ENCODE assay signal across 12 cellular contexts in the genomic region with DNA sequence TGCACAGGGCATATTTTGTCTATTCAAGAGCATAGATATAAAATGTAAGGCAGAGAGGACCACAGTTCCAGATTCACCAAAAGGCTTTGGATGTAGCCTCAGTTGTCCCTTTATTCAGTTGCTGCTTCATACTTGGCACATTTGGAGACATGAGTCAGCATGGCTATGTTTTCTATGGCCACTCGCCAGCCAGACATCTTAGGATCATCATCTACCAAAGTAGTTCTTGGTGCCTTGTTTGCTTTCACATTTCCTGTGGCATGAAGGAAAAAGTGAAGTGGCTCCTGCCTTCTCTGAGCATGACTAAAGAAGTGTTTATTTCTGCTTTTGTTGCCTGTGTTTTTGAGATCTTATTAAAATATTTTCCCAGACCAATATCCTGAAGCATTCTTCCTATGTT. TPM values are rescaled to one million over a fixed set of nuclear protein-coding genes. Genes with fewer than 3 reads are reported as not detected.
A peak's percentile ranks its signal among the peaks of the same experiment; 100 is the strongest.
DNase-seq lines count a peak whose midpoint lies in the region; ATAC-seq and TF ChIP-seq lines count a peak whose summit lies in the region.
"Had no signal": no experiment of that assay in that cellular context is flagged by ENCODE, and none has a peak within 500 bp of the region (broad histone marks: within the 10 kb centered on the region; RNA-seq: fewer than 3 reads in every experiment).

No MANE protein-coding gene starts in this region.

- no peak for TF ChIP-seq CTCF in AG09319 (IDR thresholded peaks at IDR 0.05; ENCODE audit: low read depth, low read length)
- no peak for TF ChIP-seq CTCF in MCF 10A (IDR thresholded peaks at IDR 0.05; ENCODE audit: unreplicated experiment)
- TF ChIP-seq CTCF in spleen (IDR thresholded peaks at IDR 0.05 in 8 of 11, conservative IDR thresholded peaks at IDR 0.05 in 3 of 11) = no peak
- TF ChIP-seq CTCF in upper lobe of right lung (IDR thresholded peaks at IDR 0.05) = no peak

- BruUV-seq in MCF 10A (replicated peaks; lab: Mats Ljungman, UMichigan) = no TSS peak

- H3K4me1 Mint-ChIP-seq in MCF 10A (ENCODE audit: insufficient read depth, unreplicated experiment) = peaks cover 7% of the 10 kb centered on the region

- H3K36me3 ChIP-seq in MG63 = no peaks in the 10 kb centered on the region
- H3K36me3 ChIP-seq in spleen = no peaks in the 10 kb centered on the region
- no peaks in the 10 kb centered on the region for H3K36me3 ChIP-seq in upper lobe of right lung
- H3K36me3 ChIP-seq: tibial nerve had no signal

- TF ChIP-seq POLR2A in spleen (IDR thresholded peaks at IDR 0.05) = no peak

- intact Hi-C loops in MCF 10A (cut with micrococcal nuclease) = no loop called here
- intact Hi-C loops in spleen (cut with DNase I; ENCODE audit: low total_unique reads) = no loop called here
- intact Hi-C loops in upper lobe of right lung (cut with DNase I) = no loop called here

- no peak overlapping the region for H3K4me3 ChIP-seq in MG63
- no peak overlapping the region for H3K4me3 ChIP-seq in spleen
- no peak overlapping the region for H3K4me3 ChIP-seq in upper lobe of right lung
- H3K4me3 ChIP-seq: tibial nerve had no signal

- CTCF ChIA-PET in MCF 10A (lab: Yijun Ruan, JAX) = no interaction called here

- H3K27ac ChIP-seq in spleen = no peak overlapping the region
- H3K27ac ChIP-seq in upper lobe of right lung = no peak overlapping the region
- H3K27ac ChIP-seq: HL-60, tibial nerve had no signal

- peak; percentile 31 for DNase-seq in AG09319 (ENCODE audit: extremely low read depth, low read depth)
- DNase-seq in MG63 = peak; percentile 66
- peak; percentile 92 for DNase-seq in MCF 10A (ENCODE audit: unreplicated experiment)
- DNase-seq in kidney tubule cell (ENCODE audit: low spot score) = peak; percentile 86
- DNase-seq in spleen = no peak
- DNase-seq in activated gamma-delta T cell (lab: John Stamatoyannopoulos, UW) = no peak
- DNase-seq in upper lobe of right lung = no peak
- DNase-seq: activated T-cell treated with anti-CD3 and anti-CD28 coated beads, Interleukin-2, amount 50 U/mL, for 72 hours; effector CD4-positive, alpha-beta T cell had no signal

- no peak overlapping the region for H3K27ac Mint-ChIP-seq in MCF 10A (ENCODE audit: low read depth, unreplicated experiment)
- H3K27ac Mint-ChIP-seq: activated T-cell treated with anti-CD3 and anti-CD28 coated beads, Interleukin-2, amount 50 U/mL, for 72 hours had no signal

- POLR2A ChIA-PET in MCF 10A (lab: Yijun Ruan, JAX) = no interaction called here

- no peak overlapping the region for H3K4me3 Mint-ChIP-seq in MCF 10A (ENCODE audit: unreplicated experiment)
- H3K4me3 Mint-ChIP-seq: activated T-cell treated with anti-CD3 and anti-CD28 coated beads, Interleukin-2, amount 50 U/mL, for 72 hours had no signal

- no peaks in the 10 kb centered on the region for H3K36me3 Mint-ChIP-seq in MCF 10A (ENCODE audit: insufficient read depth, unreplicated experiment)

- peaks cover 13% of the 10 kb centered on the region for H3K9me3 Mint-ChIP-seq in MCF 10A (ENCODE audit: unreplicated experiment)

- H3K9me3 ChIP-seq in MG63 (0 out of 2 replicates have a peak, but pooled peaks cover 4% of the 10 kb centered on the region), spleen (peaks cover 0 to 18% (median 14%) of the 10 kb centered on the region in 8 donors), upper lobe of right lung (no peaks in the 10 kb centered on the region)

- H3K27me3 Mint-ChIP-seq in MCF 10A (ENCODE audit: insufficient read depth, unreplicated experiment) = peaks cover 11% of the 10 kb centered on the region

- H3K27me3 ChIP-seq in MG63 (no peaks in the 10 kb centered on the region), spleen (replicated peaks in 1 of 7) (peaks cover 0 to 30% (median 0%) of the 10 kb centered on the region in 7 donors), upper lobe of right lung (no peaks in the 10 kb centered on the region)
- H3K27me3 ChIP-seq: tibial nerve had no signal

- 50 to 82% (median 64%) methylated on average over 1 of the region's 1 CpG for WGBS in spleen, 5 donors

- no peak for ATAC-seq in HG02938 (IDR thresholded peaks at IDR 0.05; ENCODE audit: unreplicated experiment)
- no peak for ATAC-seq in upper lobe of right lung
- ATAC-seq: activated T-cell treated with anti-CD3 and anti-CD28 coated beads, Interleukin-2, amount 50 U/mL, for 72 hours had no signal

- H3K4me1 ChIP-seq in spleen (no peaks in the 10 kb centered on the region), upper lobe of right lung (no peaks in the 10 kb centered on the region)
- H3K4me1 ChIP-seq: tibial nerve had no signal

RNA-seq across cellular contexts. Expression of a gene that starts 7.2 kb away (rescaled TPM):
- 4.2 and 5.4 TPM in 2 replicates for total RNA-seq in MG63 (2014; rRNA removed; shearing (Covaris generic); ENCODE audit: low replicate concordance)
- total RNA-seq in MCF 10A (2022) = 3.4 and 3.8 TPM in 2 replicates
- 1 to 10 TPM in 5 of 7 donors, under 1 TPM in 2; 0.43 to 4.5 (median 1.6) TPM for total RNA-seq in spleen
- polyA plus RNA-seq in spleen = under 1 TPM; 0.33 to 0.83 (median 0.35) TPM
- total RNA-seq in upper lobe of right lung = 1.1 TPM
- total RNA-seq: activated T-cell treated with anti-CD3 and anti-CD28 coated beads, Interleukin-2, amount 50 U/mL, for 72 hours had no signal

Comparison
In these comparisons a context has a peak if more than half of its experiments do, and no peak if none do; other contexts are left out.
1. DNase-seq: peak in AG09319 (single experiment), MG63 (single experiment), MCF 10A (single experiment) and kidney tubule cell (single experiment); none in spleen (single experiment), activated gamma-delta T cell (single experiment) and upper lobe of right lung (single experiment).